Comparison of ENCODE assay signal across 2 cellular contexts in genomic region chr4:89305712-89306437, GRCh38.
TF ChIP-seq lines count a peak whose summit lies in the region.

No MANE protein-coding gene starts in this region.

TF ChIP-seq in liver, 16 proteins besides CTCF, POLR2A, EP300 and RAD21 (continued from another document):
- TF ChIP-seq REST (IDR thresholded peaks at IDR 0.05) (no peak), YY1 (IDR thresholded peaks at IDR 0.05) (no peak), MAX (IDR thresholded peaks at IDR 0.05) (no peak), SP1 (IDR thresholded peaks at IDR 0.05) (no peak), NR2F2 (IDR thresholded peaks at IDR 0.05) (no peak), EGR1 (IDR thresholded peaks at IDR 0.05; ENCODE audit: low read depth in 2 of 2) (no peak), ATF3 (IDR thresholded peaks at IDR 0.05) (no peak), HNF4G (IDR thresholded peaks at IDR 0.05) (no peak), FOXA2 (IDR thresholded peaks at IDR 0.05) (no peak), FOXA1 (IDR thresholded peaks at IDR 0.05) (no peak), ZBTB33 (IDR thresholded peaks at IDR 0.05) (no peak), GABPA (IDR thresholded peaks at IDR 0.05 in 1 of 2, conservative IDR thresholded peaks at IDR 0.05 in 1 of 2) (no peak)

TF ChIP-seq in HepG2, 621 proteins besides CTCF, POLR2A, EP300 and RAD21 (continued from another document):
- TF ChIP-seq THAP7 (CRISPR knock-in tag; IDR thresholded peaks at IDR 0.05) (no peak), ZSCAN9 (CRISPR knock-in tag; IDR thresholded peaks at IDR 0.05; ENCODE audit: borderline replicate concordance) (no peak), FOXK2 (IDR thresholded peaks at IDR 0.05) (no peak)
